In genomic region chr16:31459722-31460581, GRCh38 we compare ENCODE assay signal across 8 cellular contexts. TPM values are rescaled to one million over a fixed set of nuclear protein-coding genes. Genes with fewer than 3 reads are reported as not detected.
DNase-seq lines count a peak whose midpoint lies in the region; ATAC-seq, FAIRE-seq and TF ChIP-seq lines count a peak whose summit lies in the region.

No MANE protein-coding gene starts in this region.

- 11% methylated on average over 32 of the region's 54 CpGs; no CpG with 5 or more reads in 1 of the 2 experiments for WGBS in H1 (ENCODE audit: extremely low coverage in 1 of 2, insufficient coverage in 1 of 2, insufficient read length in 1 of 2, insufficient replicate concordance in 2 of 2, low coverage in 1 of 2, low lambda C conversion rate in 2 of 2, missing lambda C conversion rate in 1 of 2), 2 experiments
- WGBS in mesenchymal stem cell: 11% methylated on average over 48 of the region's 54 CpGs

- no peak overlapping the region for H2BK20ac ChIP-seq in H1 (ENCODE audit: low read length)

- H3K36me3 Mint-ChIP-seq in activated CD8-positive, alpha-beta memory T cell treated with anti-CD3 and anti-CD28 coated beads, Interleukin-2, amount 10 ng/mL, durations not matched to agents 7 days and 5 days: peaks cover 27% of the 10 kb centered on the region

- no peak overlapping the region for H2BK15ac ChIP-seq in H1 (ENCODE audit: low read length)
- H2BK15ac ChIP-seq in mesenchymal stem cell (ENCODE audit: low read depth, poor library complexity, severe bottlenecking): peak overlapping the region; percentile 100

- H3K9ac ChIP-seq in H1 (replicated peaks in 1 of 4; ENCODE audit: extremely low read depth in 1 of 4, low read depth in 3 of 4, low read length in 3 of 4) (peak overlapping the region; percentile 91 to 99 (median 99)), mesenchymal stem cell (ENCODE audit: low read length) (peak overlapping the region; percentile 99)

- H3K4ac ChIP-seq in H1 (replicated peaks; ENCODE audit: insufficient read length, low read depth, low read length): no peak overlapping the region
- H3K4ac ChIP-seq in mesenchymal stem cell (ENCODE audit: low read depth in 1 of 2, low read length in 2 of 2): peak overlapping the region in 1 of 2 experiments; percentile 29

- no peak for TF ChIP-seq CTCF in H1 (IDR thresholded peaks at IDR 0.05; ENCODE audit: control extremely low read depth in 1 of 3, insufficient read depth in 1 of 3, low read depth in 1 of 3, low read length in 3 of 3)

- H3K36me3 ChIP-seq in H1 (ENCODE audit: control insufficient read depth in 2 of 4, insufficient read depth in 4 of 4, low read length in 3 of 4) (peaks cover 0 to 13% (median under 1%) of the 10 kb centered on the region in 4 experiments; a peak in 3 of 8 replicates), mesenchymal stem cell (ENCODE audit: control insufficient read depth in 1 of 2, insufficient read depth in 2 of 2, low read depth in 1 of 2, low read length in 2 of 2) (peaks cover 45 to 50% of the 10 kb centered on the region in 2 experiments)

- H3K4me3 ChIP-seq in H1 (ENCODE audit: extremely low read depth in 1 of 4, insufficient read depth in 2 of 4, low read depth in 3 of 4, low read length in 4 of 4) (peak overlapping the region; percentile 70 to 85 (median 76)), mesenchymal stem cell (ENCODE audit: insufficient read depth in 1 of 2, low read depth in 1 of 2, low read length in 2 of 2) (peak overlapping the region; percentile 79 to 87)

- H3K18ac ChIP-seq in H1 (ENCODE audit: extremely low read depth, low read length) (peak overlapping the region; percentile 41; the same call in 1 of the 2 replicates), mesenchymal stem cell (ENCODE audit: low read depth in 1 of 2, low read length in 2 of 2) (peak overlapping the region; percentile 100)

- peak overlapping the region; percentile 94; the same call in 1 of the 2 replicates for H2BK12ac ChIP-seq in H1 (ENCODE audit: low read depth, low read length)
- H2BK12ac ChIP-seq in mesenchymal stem cell (ENCODE audit: low read length in 2 of 2): no peak overlapping the region

- H3K9me3 Mint-ChIP-seq in activated CD8-positive, alpha-beta memory T cell treated with anti-CD3 and anti-CD28 coated beads, Interleukin-2, amount 10 ng/mL, durations not matched to agents 7 days and 5 days (ENCODE audit: low read depth): no peaks in the 10 kb centered on the region

- peak overlapping the region; percentile 100; the same call in 1 of the 2 replicates for H4K8ac ChIP-seq in H1 (ENCODE audit: extremely low read depth, insufficient read depth, low read length)
- peak overlapping the region; percentile 97 for H4K8ac ChIP-seq in mesenchymal stem cell (ENCODE audit: low read length)

- H2BK5ac ChIP-seq in H1 (ENCODE audit: low read depth, low read length) (peak overlapping the region; percentile 97), mesenchymal stem cell (ENCODE audit: low read depth, low read length, poor library complexity, severe bottlenecking) (peak overlapping the region; percentile 99)

- H2AFZ ChIP-seq in H1 (ENCODE audit: low read length): no peak overlapping the region
- H2AFZ ChIP-seq in mesenchymal stem cell (ENCODE audit: low read depth, low read length): no peak overlapping the region

- H3K4me2 ChIP-seq in H1 (ENCODE audit: insufficient read depth in 1 of 2, low read depth in 2 of 2, low read length in 2 of 2) (peak overlapping the region; percentile 88 to 98), mesenchymal stem cell (ENCODE audit: low read length, poor library complexity, severe bottlenecking) (peak overlapping the region; percentile 62)

- TF ChIP-seq POLR2A in H1 (IDR thresholded peaks at IDR 0.05; ENCODE audit: control extremely low read depth in 1 of 2, low read depth in 2 of 2, low read length in 2 of 2): no peak; a peak in 1 of 3 replicates

- H3K4me1 ChIP-seq in H1 (replicated peaks in 1 of 4; ENCODE audit: control insufficient read depth in 3 of 4, insufficient read depth in 4 of 4, low read length in 3 of 4) (peaks cover 0 to 16% (median 6%) of the 10 kb centered on the region in 4 experiments; a peak in 5 of 7 replicates), mesenchymal stem cell (ENCODE audit: control insufficient read depth, insufficient read depth, low read depth, low read length) (peaks cover 27% of the 10 kb centered on the region)

- no peaks in the 10 kb centered on the region for H3K27me3 ChIP-seq in H1 (replicated peaks in 1 of 4; ENCODE audit: control insufficient read depth in 3 of 4, extremely low read depth in 1 of 4, insufficient read depth in 3 of 4, low read length in 3 of 4)
- H3K27me3 ChIP-seq in mesenchymal stem cell (ENCODE audit: control insufficient read depth in 1 of 2, insufficient read depth in 1 of 2, low read length in 2 of 2): no peaks in the 10 kb centered on the region

- H4K91ac ChIP-seq in H1 (replicated peaks; ENCODE audit: insufficient read length, low read length): peak overlapping the region; percentile 13
- peak overlapping the region; percentile 99 for H4K91ac ChIP-seq in mesenchymal stem cell (ENCODE audit: low read length)

- no peak overlapping the region for H2AK5ac ChIP-seq in H1 (ENCODE audit: low read depth, low read length)
- no peak overlapping the region for H2AK5ac ChIP-seq in mesenchymal stem cell (ENCODE audit: low read length, severe bottlenecking)

- peak overlapping the region; percentile 95 for H3K27ac Mint-ChIP-seq in activated CD8-positive, alpha-beta memory T cell treated with anti-CD3 and anti-CD28 coated beads, Interleukin-2, amount 10 ng/mL, durations not matched to agents 7 days and 5 days

- no peak for TF ChIP-seq RAD21 in H1 (IDR thresholded peaks at IDR 0.05 in 1 of 2, conservative IDR thresholded peaks at IDR 0.05 in 1 of 2; ENCODE audit: low read depth in 2 of 2, low read length in 2 of 2)

- CTCF ChIA-PET in activated CD8-positive, alpha-beta memory T cell treated with anti-CD3 and anti-CD28 coated beads, Interleukin-2, amount 10 ng/mL, durations not matched to agents 7 days and 5 days (lab: Charles Lee): interaction anchor here (0.6 to 7.9 kb wide), 28 partner anchors 9 to 525 kb away, joined by 3 to 74 read pairs (median 4); partner anchors contain the start of genes FUS, ITGAX, KAT8 and RUSF1
- CTCF ChIA-PET in H1 (lab: Charles Lee; ENCODE audit: partially characterized antibody): interaction anchor here (0.7 to 2.7 kb wide), 32 partner anchors 8 to 417 kb away, joined by 3 to 35 read pairs (median 4); partner anchors contain the start of genes AHSP, TGFB1I1 and ZNF267

- no peaks in the 10 kb centered on the region for H3K27me3 Mint-ChIP-seq in activated CD8-positive, alpha-beta memory T cell treated with anti-CD3 and anti-CD28 coated beads, Interleukin-2, amount 10 ng/mL, durations not matched to agents 7 days and 5 days

- peaks cover 46% of the 10 kb centered on the region for H3K4me1 Mint-ChIP-seq in activated CD8-positive, alpha-beta memory T cell treated with anti-CD3 and anti-CD28 coated beads, Interleukin-2, amount 10 ng/mL, durations not matched to agents 7 days and 5 days

- no peak overlapping the region for H3K14ac ChIP-seq in H1 (ENCODE audit: insufficient read length)
- no peak overlapping the region for H3K14ac ChIP-seq in mesenchymal stem cell (ENCODE audit: low read length in 2 of 2)

- POLR2A ChIA-PET in H1 (lab: Charles Lee; ENCODE audit: partially characterized antibody): interaction anchor here (0.6 to 4.5 kb wide), 16 partner anchors 8 to 386 kb away, joined by 3 to 40 read pairs (median 4); partner anchors contain the start of genes FUS, KAT8, TGFB1I1 and ZNF646

- no peak for TF ChIP-seq EP300 in H1 (IDR thresholded peaks at IDR 0.05; ENCODE audit: borderline replicate concordance in 1 of 2, low read depth in 2 of 2, low read length in 2 of 2)

- peaks cover 0 to 27% of the 10 kb centered on the region in 2 experiments; a peak in 2 of 4 replicates for H3K79me2 ChIP-seq in H1 (ENCODE audit: control insufficient read depth in 1 of 2, insufficient read depth in 2 of 2, low read length in 2 of 2)

- no peaks in the 10 kb centered on the region for H3K9me3 ChIP-seq in H1 (ENCODE audit: insufficient read depth in 2 of 2, low read depth in 1 of 2, low read length in 1 of 2)
- H3K9me3 ChIP-seq in mesenchymal stem cell (ENCODE audit: control insufficient read depth, low read length): no peaks in the 10 kb centered on the region

- peaks cover 14 to 19% of the 10 kb centered on the region in 2 experiments for H4K20me1 ChIP-seq in H1 (replicated peaks in 1 of 2; ENCODE audit: control insufficient read depth in 1 of 2, insufficient read depth in 2 of 2, low read length in 2 of 2)

- H3K79me1 ChIP-seq in H1 (ENCODE audit: low read depth, low read length): peaks cover 8% of the 10 kb centered on the region
- peaks cover 37% of the 10 kb centered on the region for H3K79me1 ChIP-seq in mesenchymal stem cell (replicated peaks; ENCODE audit: low read length, poor library complexity, severe bottlenecking)

- H3K23ac ChIP-seq in H1 (ENCODE audit: insufficient read length) (no peak overlapping the region), mesenchymal stem cell (ENCODE audit: low read length in 2 of 2) (no peak overlapping the region)

- DNase-seq in CMK (ENCODE audit: low read depth) (peak; percentile 99), HT-29 (ENCODE audit: low spot score) (peak; percentile 99), NOMO-1 (lab: John Stamatoyannopoulos, UW; ENCODE audit: unreplicated experiment in 2 of 2) (peak; percentile 98), H1 (ENCODE audit: low read depth in 1 of 2, low spot score in 2 of 2) (peak; percentile 99 to 100), mesenchymal stem cell (peak; percentile 99)
- peak; percentile 100 for DNase-seq in activated CD8-positive, alpha-beta memory T cell treated with anti-CD3 and anti-CD28 coated beads, Interleukin-2, amount 10 ng/mL, durations not matched to agents 7 days and 5 days
- peak; percentile 100 for DNase-seq in stimulated activated CD8-positive, alpha-beta memory T cell treated with anti-CD3 and anti-CD28 coated beads, Interleukin-12 subunit alpha, Interleukin-12 subunit beta, amount 100 ng/mL, for 24 hours (ENCODE audit: extremely low read depth)

- H2BK120ac ChIP-seq in H1 (replicated peaks; ENCODE audit: low read depth, low read length): no peak overlapping the region
- H2BK120ac ChIP-seq in mesenchymal stem cell (ENCODE audit: low read depth, low read length): peak overlapping the region; percentile 93

- H3K56ac ChIP-seq in H1 (replicated peaks; ENCODE audit: insufficient read length, low read depth, low read length): peak overlapping the region; percentile 94

- H3K27ac ChIP-seq in H1 (ENCODE audit: low read depth, low read length) (peak overlapping the region; percentile 99), mesenchymal stem cell (ENCODE audit: low read length, poor library complexity, severe bottlenecking) (peak overlapping the region; percentile 95)

- H3K23me2 ChIP-seq in H1 (ENCODE audit: low read depth, low read length): peaks cover 11% of the 10 kb centered on the region; the same call in 1 of the 2 replicates

- peak overlapping the region; percentile 89 for H3K4me3 Mint-ChIP-seq in activated CD8-positive, alpha-beta memory T cell treated with anti-CD3 and anti-CD28 coated beads, Interleukin-2, amount 10 ng/mL, durations not matched to agents 7 days and 5 days

- ATAC-seq in GM21360 (IDR thresholded peaks at IDR 0.05; ENCODE audit: unreplicated experiment): peak; percentile 70
- ATAC-seq in activated CD8-positive, alpha-beta memory T cell treated with anti-CD3 and anti-CD28 coated beads, Interleukin-2, amount 10 ng/mL, durations not matched to agents 7 days and 5 days: peak; percentile 78

- no peak for FAIRE-seq in H1 (lab: Jason Lieb, UNC)

- peak overlapping the region; percentile 99 for H4K5ac ChIP-seq in H1 (ENCODE audit: insufficient read length, low read depth, low read length)

RNA-seq across cellular contexts. Expression of gene ARMC5, which starts 0.7 kb away (rescaled TPM):
- 31.0 and 33.1 TPM in 2 replicates for total RNA-seq in HT-29 (2014; rRNA removed; shearing (Covaris generic))
- total RNA-seq in activated CD8-positive, alpha-beta memory T cell treated with anti-CD3 and anti-CD28 coated beads, Interleukin-2, amount 10 ng/mL, durations not matched to agents 7 days and 5 days: 10 to 100 TPM; 19.2 to 22.2 TPM
- total RNA-seq in H1 (2021; fragmentation: NEBNext Ultra II Directional; extraction: Animal tissue kit (Norgen Biotek cat#: 25700)): 8.7 and 8.9 TPM in 2 replicates
- polyA plus RNA-seq in H1 (2011; rRNA removed): 7.8 and 16.4 TPM in 2 replicates
- polyA plus RNA-seq in H1 (2011; cell fraction: cytosol; rRNA removed): 7.8 TPM
- polyA plus RNA-seq in H1 (2011; cell fraction: nucleus; rRNA removed): 29.9 TPM
- 5.1 to 9.5 TPM (median 8.8 TPM) in 4 replicates for polyA plus RNA-seq in H1 (2012, experiment 1 of 2)
- polyA plus RNA-seq in H1 (2012, experiment 2 of 2): 7.5 TPM
- 7.8 TPM for polyA plus RNA-seq in H1 (2013, experiment 1 of 2)
- 6.2 TPM for polyA plus RNA-seq in H1 (2013, experiment 2 of 2)
- 3.4 TPM in 2 replicates for polyA minus RNA-seq in H1 (2011; rRNA and poly(A)+ RNA removed)
- 5.3 TPM for polyA minus RNA-seq in H1 (2011; cell fraction: cytosol; rRNA and poly(A)+ RNA removed)
- polyA minus RNA-seq in H1 (2011; cell fraction: nucleus; rRNA and poly(A)+ RNA removed): 10.0 TPM
- polyA plus RNA-seq in mesenchymal stem cell (2013, experiment 1 of 2): 5.3 TPM
- polyA plus RNA-seq in mesenchymal stem cell (2013, experiment 2 of 2): 5.0 TPM

RNA-seq across cellular contexts. Expression of gene TGFB1I1, which starts 12.0 kb away (rescaled TPM):
- total RNA-seq in HT-29 (2014; rRNA removed; shearing (Covaris generic)): 0.43 and 1.1 TPM in 2 replicates
- total RNA-seq in activated CD8-positive, alpha-beta memory T cell treated with anti-CD3 and anti-CD28 coated beads, Interleukin-2, amount 10 ng/mL, durations not matched to agents 7 days and 5 days: 1 to 10 TPM in 1 of 2 experiments, under 1 TPM in 1; 0.67 to 1.0 TPM
- total RNA-seq in H1 (2021; fragmentation: NEBNext Ultra II Directional; extraction: Animal tissue kit (Norgen Biotek cat#: 25700)): 5.8 and 7.0 TPM in 2 replicates
- 4.8 and 5.6 TPM in 2 replicates for polyA plus RNA-seq in H1 (2011; rRNA removed)
- polyA plus RNA-seq in H1 (2011; cell fraction: cytosol; rRNA removed): 2.8 TPM
- polyA plus RNA-seq in H1 (2011; cell fraction: nucleus; rRNA removed): 5.2 TPM
- polyA plus RNA-seq in H1 (2012, experiment 1 of 2): 3.1 to 6.8 TPM (median 6.4 TPM) in 4 replicates
- 6.7 TPM for polyA plus RNA-seq in H1 (2012, experiment 2 of 2)
- polyA plus RNA-seq in H1 (2013, experiment 1 of 2): 5.6 TPM
- 5.3 TPM for polyA plus RNA-seq in H1 (2013, experiment 2 of 2)
- 1.4 and 3.4 TPM in 2 replicates for polyA minus RNA-seq in H1 (2011; rRNA and poly(A)+ RNA removed)
- polyA minus RNA-seq in H1 (2011; cell fraction: cytosol; rRNA and poly(A)+ RNA removed): 4.8 TPM
- 5.4 TPM for polyA minus RNA-seq in H1 (2011; cell fraction: nucleus; rRNA and poly(A)+ RNA removed)
- polyA plus RNA-seq in mesenchymal stem cell (2013, experiment 1 of 2): 125 TPM
- 118 TPM for polyA plus RNA-seq in mesenchymal stem cell (2013, experiment 2 of 2)

RNA-seq across cellular contexts. Expression of gene ZNF843, which starts 17.4 kb away (rescaled TPM):
- not detected in 2 replicates for total RNA-seq in HT-29 (2014; rRNA removed; shearing (Covaris generic))
- total RNA-seq in activated CD8-positive, alpha-beta memory T cell treated with anti-CD3 and anti-CD28 coated beads, Interleukin-2, amount 10 ng/mL, durations not matched to agents 7 days and 5 days: under 1 TPM; 0.16 to 0.29 TPM
- 0.15 and 0.19 TPM in 2 replicates for total RNA-seq in H1 (2021; fragmentation: NEBNext Ultra II Directional; extraction: Animal tissue kit (Norgen Biotek cat#: 25700))
- 0.32 and 0.36 TPM in 2 replicates for polyA plus RNA-seq in H1 (2011; rRNA removed)
- 0.28 TPM for polyA plus RNA-seq in H1 (2011; cell fraction: cytosol; rRNA removed)
- polyA plus RNA-seq in H1 (2011; cell fraction: nucleus; rRNA removed): 0.27 TPM
- polyA plus RNA-seq in H1 (2012, experiment 1 of 2): 0.08 to 0.17 TPM (median 0.11 TPM) in 4 replicates
- 0.18 TPM for polyA plus RNA-seq in H1 (2012, experiment 2 of 2)
- 0.10 TPM for polyA plus RNA-seq in H1 (2013, experiment 1 of 2)
- 0.15 TPM for polyA plus RNA-seq in H1 (2013, experiment 2 of 2)
- polyA minus RNA-seq in H1 (2011; rRNA and poly(A)+ RNA removed): 0.29 and 0.32 TPM in 2 replicates
- polyA minus RNA-seq in H1 (2011; cell fraction: cytosol; rRNA and poly(A)+ RNA removed): not detected
- 0.30 TPM for polyA minus RNA-seq in H1 (2011; cell fraction: nucleus; rRNA and poly(A)+ RNA removed)
- 0.36 TPM for polyA plus RNA-seq in mesenchymal stem cell (2013, experiment 1 of 2)
- 0.34 TPM for polyA plus RNA-seq in mesenchymal stem cell (2013, experiment 2 of 2)

RNA-seq across cellular contexts. Expression of gene SLC5A2, which starts 23.0 kb away (rescaled TPM):
- 0.29 and 0.86 TPM in 2 replicates for total RNA-seq in HT-29 (2014; rRNA removed; shearing (Covaris generic))
- total RNA-seq in activated CD8-positive, alpha-beta memory T cell treated with anti-CD3 and anti-CD28 coated beads, Interleukin-2, amount 10 ng/mL, durations not matched to agents 7 days and 5 days: not detected
- 0.56 and 1.1 TPM in 2 replicates for total RNA-seq in H1 (2021; fragmentation: NEBNext Ultra II Directional; extraction: Animal tissue kit (Norgen Biotek cat#: 25700))
- polyA plus RNA-seq in H1 (2011; rRNA removed): 4.1 and 4.4 TPM in 2 replicates
- polyA plus RNA-seq in H1 (2011; cell fraction: cytosol; rRNA removed): 2.4 TPM
- polyA plus RNA-seq in H1 (2011; cell fraction: nucleus; rRNA removed): 5.1 TPM
- polyA plus RNA-seq in H1 (2012, experiment 1 of 2): 3.1 to 5.5 TPM (median 4.1 TPM) in 4 replicates
- 2.7 TPM for polyA plus RNA-seq in H1 (2012, experiment 2 of 2)
- polyA plus RNA-seq in H1 (2013, experiment 1 of 2): 1.0 TPM
- polyA plus RNA-seq in H1 (2013, experiment 2 of 2): 0.77 TPM
- 1.4 and 1.8 TPM in 2 replicates for polyA minus RNA-seq in H1 (2011; rRNA and poly(A)+ RNA removed)
- 0.81 TPM for polyA minus RNA-seq in H1 (2011; cell fraction: cytosol; rRNA and poly(A)+ RNA removed)
- 5.9 TPM for polyA minus RNA-seq in H1 (2011; cell fraction: nucleus; rRNA and poly(A)+ RNA removed)
- not detected for polyA plus RNA-seq in mesenchymal stem cell (2013, experiment 1 of 2)
- not detected for polyA plus RNA-seq in mesenchymal stem cell (2013, experiment 2 of 2)

RNA-seq across cellular contexts. Expression of gene COX6A2, which starts 31.8 kb away (rescaled TPM):
- not detected in 2 replicates for total RNA-seq in HT-29 (2014; rRNA removed; shearing (Covaris generic))
- total RNA-seq in activated CD8-positive, alpha-beta memory T cell treated with anti-CD3 and anti-CD28 coated beads, Interleukin-2, amount 10 ng/mL, durations not matched to agents 7 days and 5 days: not detected
- total RNA-seq in H1 (2021; fragmentation: NEBNext Ultra II Directional; extraction: Animal tissue kit (Norgen Biotek cat#: 25700)): not detected in 2 replicates
- polyA plus RNA-seq in H1 (2011; rRNA removed): 0.79 and 1.6 TPM in 2 replicates
- not detected for polyA plus RNA-seq in H1 (2011; cell fraction: cytosol; rRNA removed)
- polyA plus RNA-seq in H1 (2011; cell fraction: nucleus; rRNA removed): 1.4 TPM
- polyA plus RNA-seq in H1 (2012, experiment 1 of 2): 1.3 to 3.0 TPM (median 2.3 TPM) in 3 of 4 replicates, not detected in the other
- polyA plus RNA-seq in H1 (2012, experiment 2 of 2): not detected
- 2.7 TPM for polyA plus RNA-seq in H1 (2013, experiment 1 of 2)
- 1.3 TPM for polyA plus RNA-seq in H1 (2013, experiment 2 of 2)
- polyA minus RNA-seq in H1 (2011; rRNA and poly(A)+ RNA removed): not detected in 2 replicates
- not detected for polyA minus RNA-seq in H1 (2011; cell fraction: cytosol; rRNA and poly(A)+ RNA removed)
- 2.9 TPM for polyA minus RNA-seq in H1 (2011; cell fraction: nucleus; rRNA and poly(A)+ RNA removed)
- polyA plus RNA-seq in mesenchymal stem cell (2013, experiment 1 of 2): not detected
- not detected for polyA plus RNA-seq in mesenchymal stem cell (2013, experiment 2 of 2)

Comparison
In these comparisons a context has a peak if more than half of its experiments do, and no peak if none do; other contexts are left out.
1. Peak in every context shown above with its lines: DNase-seq, ATAC-seq, H3K4me3 ChIP-seq and H3K27ac ChIP-seq.